In the genomic region with DNA sequence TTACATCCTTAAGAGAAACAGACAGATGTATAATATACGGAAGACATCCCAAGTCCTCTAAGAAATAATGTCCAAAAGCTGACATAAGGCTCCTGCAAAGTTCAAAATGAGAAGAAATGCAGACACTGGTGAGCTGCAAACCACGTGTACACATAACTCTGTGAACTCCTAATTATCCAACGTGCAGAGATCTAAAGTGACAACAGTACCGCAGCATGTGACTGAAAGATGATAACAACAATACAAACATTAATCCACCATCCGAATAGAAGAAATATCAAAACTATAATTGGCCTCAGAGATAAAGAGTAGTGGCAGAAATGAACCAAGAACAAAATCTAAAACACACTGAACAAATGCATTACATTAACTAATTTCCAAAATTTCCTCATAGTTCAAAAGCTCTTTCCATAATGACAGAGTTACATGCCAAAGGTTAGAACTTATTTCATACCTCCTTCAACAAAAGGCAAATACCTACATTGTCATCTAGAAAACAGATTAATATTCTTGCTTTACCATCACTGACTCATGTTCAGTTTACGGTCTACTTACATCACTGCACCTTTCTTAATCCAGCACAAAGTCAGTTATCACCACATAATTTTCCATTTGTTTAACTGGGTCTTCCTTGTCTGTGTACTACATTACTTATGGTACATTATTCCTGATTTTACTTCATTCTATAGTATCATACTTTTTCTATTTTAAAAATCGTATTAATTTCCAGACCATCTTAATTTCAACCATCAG, we compare ENCODE assay signal across 13 cellular contexts. TPM values are rescaled to one million over a fixed set of nuclear protein-coding genes. Genes with fewer than 3 reads are reported as not detected.
DNase-seq lines count a peak whose midpoint lies in the region; ATAC-seq and TF ChIP-seq lines count a peak whose summit lies in the region.
"Had no signal": no experiment of that assay in that cellular context is flagged by ENCODE, and none has a peak within 500 bp of the region (broad histone marks: within the 10 kb centered on the region; RNA-seq: fewer than 3 reads in every experiment).

No MANE protein-coding gene starts in this region.

- H3K79me2 ChIP-seq in KMS-11 (ENCODE audit: insufficient read depth, low read depth) (peaks cover 69% of the 10 kb centered on the region), neural progenitor cell (ENCODE audit: low read depth) (peaks cover 77% of the 10 kb centered on the region)

- H3K4me2 ChIP-seq in KMS-11 (peak overlapping the region; percentile 96), neural progenitor cell (peak overlapping the region; percentile 87)

- no peak for ATAC-seq in activated T-cell treated with anti-CD3 and anti-CD28 coated beads, Interleukin-2, amount 50 U/mL, for 72 hours (replicated peaks in 1 of 2)
- ATAC-seq in central memory CD8-positive, alpha-beta T cell (replicated peaks; ENCODE audit: extremely low read depth, poor library complexity, severe bottlenecking) = no peak
- no peak for ATAC-seq in stimulated activated effector memory CD8-positive, alpha-beta T cell treated with anti-CD3 and anti-CD28 coated beads, Interleukin-12 subunit alpha, Interleukin-12 subunit beta, amount 100 ng/mL, for 72 hours
- ATAC-seq in GM19351 (IDR thresholded peaks at IDR 0.05; ENCODE audit: unreplicated experiment) = no peak
- ATAC-seq: gastrocnemius medialis, left lobe of liver had no signal

- no peak overlapping the region for H2AFZ ChIP-seq in KMS-11 (ENCODE audit: low read depth)
- H2AFZ ChIP-seq in neural progenitor cell (replicated peaks) = no peak overlapping the region

- peaks cover 16% of the 10 kb centered on the region for H3F3A ChIP-seq in neural progenitor cell (ENCODE audit: low read depth)

- no peak for DNase-seq in activated T-cell treated with anti-CD3 and anti-CD28 coated beads, Interleukin-2, amount 50 U/mL, for 72 hours
- no peak for DNase-seq in activated T-cell treated with anti-CD3 and anti-CD28 coated beads, Interleukin-2, amount 50 U/mL, for 1 hour
- DNase-seq in central memory CD8-positive, alpha-beta T cell (ENCODE audit: low spot score in 2 of 2) = no peak
- DNase-seq in neural progenitor cell (ENCODE audit: low spot score) (no peak), NOMO-1 treated with DMSO at 0.1 percent for 48 hours (lab: John Stamatoyannopoulos, UW; ENCODE audit: unreplicated experiment) (no peak)
- DNase-seq in stimulated activated effector memory CD8-positive, alpha-beta T cell treated with anti-CD3 and anti-CD28 coated beads, Interleukin-12 subunit alpha, Interleukin-12 subunit beta, amount 100 ng/mL, for 72 hours (ENCODE audit: low spot score in 2 of 2) = no peak
- DNase-seq: activated CD4-positive, CD25-positive, alpha-beta regulatory T cell; gastrocnemius medialis; NCI-H1092; ovary had no signal

- H3K4me3 Mint-ChIP-seq in activated T-cell treated with anti-CD3 and anti-CD28 coated beads, Interleukin-2, amount 50 U/mL, for 72 hours = no peak overlapping the region
- peak overlapping the region; percentile 11 for H3K4me3 Mint-ChIP-seq in central memory CD8-positive, alpha-beta T cell
- no peak overlapping the region for H3K4me3 Mint-ChIP-seq in neural progenitor cell
- no peak overlapping the region for H3K4me3 Mint-ChIP-seq in stimulated activated effector memory CD8-positive, alpha-beta T cell treated with anti-CD3 and anti-CD28 coated beads, Interleukin-12 subunit alpha, Interleukin-12 subunit beta, amount 100 ng/mL, for 72 hours

- no peaks in the 10 kb centered on the region for H3K9me3 ChIP-seq in neural progenitor cell (ENCODE audit: low read depth)
- H3K9me3 ChIP-seq: gastrocnemius medialis, ovary had no signal

- no peak overlapping the region for H3K27ac ChIP-seq in KMS-11
- no peak overlapping the region for H3K27ac ChIP-seq in neural progenitor cell
- H3K27ac ChIP-seq: gastrocnemius medialis, ovary had no signal

- peaks cover 22% of the 10 kb centered on the region for H4K20me1 ChIP-seq in KMS-11 (ENCODE audit: insufficient read depth)
- peaks cover 64% of the 10 kb centered on the region for H4K20me1 ChIP-seq in neural progenitor cell (ENCODE audit: low read depth)

- no peaks in the 10 kb centered on the region for H3K9me3 Mint-ChIP-seq in activated T-cell treated with anti-CD3 and anti-CD28 coated beads, Interleukin-2, amount 50 U/mL, for 72 hours
- no peaks in the 10 kb centered on the region for H3K9me3 Mint-ChIP-seq in central memory CD8-positive, alpha-beta T cell
- no peaks in the 10 kb centered on the region for H3K9me3 Mint-ChIP-seq in neural progenitor cell
- H3K9me3 Mint-ChIP-seq in stimulated activated effector memory CD8-positive, alpha-beta T cell treated with anti-CD3 and anti-CD28 coated beads, Interleukin-12 subunit alpha, Interleukin-12 subunit beta, amount 100 ng/mL, for 72 hours = no peaks in the 10 kb centered on the region

- H3K9ac ChIP-seq in KMS-11 (no peak overlapping the region), neural progenitor cell (no peak overlapping the region)

- H3K27ac Mint-ChIP-seq in activated T-cell treated with anti-CD3 and anti-CD28 coated beads, Interleukin-2, amount 50 U/mL, for 72 hours = peak overlapping the region; percentile 64
- peak overlapping the region; percentile 3 for H3K27ac Mint-ChIP-seq in central memory CD8-positive, alpha-beta T cell (ENCODE audit: low read depth)
- no peak overlapping the region for H3K27ac Mint-ChIP-seq in neural progenitor cell
- H3K27ac Mint-ChIP-seq in stimulated activated effector memory CD8-positive, alpha-beta T cell treated with anti-CD3 and anti-CD28 coated beads, Interleukin-12 subunit alpha, Interleukin-12 subunit beta, amount 100 ng/mL, for 72 hours = no peak overlapping the region

- H3K4me1 ChIP-seq in KMS-11 (ENCODE audit: low read depth, poor library complexity, severe bottlenecking) = peaks cover 31% of the 10 kb centered on the region
- H3K4me1 ChIP-seq in neural progenitor cell = peaks cover 16% of the 10 kb centered on the region

- H3K36me3 ChIP-seq in KMS-11 (ENCODE audit: insufficient read depth) (no peaks in the 10 kb centered on the region), neural progenitor cell (no peaks in the 10 kb centered on the region)
- H3K36me3 ChIP-seq: gastrocnemius medialis, ovary had no signal

- H3K36me3 Mint-ChIP-seq in activated T-cell treated with anti-CD3 and anti-CD28 coated beads, Interleukin-2, amount 50 U/mL, for 72 hours (ENCODE audit: insufficient read depth in 2 of 2) = peaks cover 0 to 3% of the 10 kb centered on the region in 2 donors
- H3K36me3 Mint-ChIP-seq in central memory CD8-positive, alpha-beta T cell (ENCODE audit: insufficient read depth) = no peaks in the 10 kb centered on the region
- H3K36me3 Mint-ChIP-seq in neural progenitor cell = no peaks in the 10 kb centered on the region
- peaks cover 9% of the 10 kb centered on the region for H3K36me3 Mint-ChIP-seq in stimulated activated effector memory CD8-positive, alpha-beta T cell treated with anti-CD3 and anti-CD28 coated beads, Interleukin-12 subunit alpha, Interleukin-12 subunit beta, amount 100 ng/mL, for 72 hours

- TF ChIP-seq CTCF in KMS-11 (conservative IDR thresholded peaks at IDR 0.05; ENCODE audit: low read depth, low read length) (no peak), neural progenitor cell (IDR thresholded peaks at IDR 0.05) (no peak)

- H3K4me3 ChIP-seq in KMS-11 (IDR thresholded peaks at IDR 0.05; ENCODE audit: insufficient read depth, low read depth, low read length) (no peak overlapping the region), neural progenitor cell (peak overlapping the region; percentile 76)
- H3K4me3 ChIP-seq: ovary had no signal

- H3K27me3 Mint-ChIP-seq in activated T-cell treated with anti-CD3 and anti-CD28 coated beads, Interleukin-2, amount 50 U/mL, for 72 hours (ENCODE audit: low read depth) = no peaks in the 10 kb centered on the region
- no peaks in the 10 kb centered on the region for H3K27me3 Mint-ChIP-seq in central memory CD8-positive, alpha-beta T cell
- H3K27me3 Mint-ChIP-seq in neural progenitor cell (ENCODE audit: insufficient read depth, low read depth) = no peaks in the 10 kb centered on the region

- H3K4me1 Mint-ChIP-seq in activated T-cell treated with anti-CD3 and anti-CD28 coated beads, Interleukin-2, amount 50 U/mL, for 72 hours (ENCODE audit: low read depth) = peaks cover 29% of the 10 kb centered on the region
- peaks cover 39% of the 10 kb centered on the region for H3K4me1 Mint-ChIP-seq in central memory CD8-positive, alpha-beta T cell
- peaks cover 13% of the 10 kb centered on the region for H3K4me1 Mint-ChIP-seq in neural progenitor cell
- H3K4me1 Mint-ChIP-seq in stimulated activated effector memory CD8-positive, alpha-beta T cell treated with anti-CD3 and anti-CD28 coated beads, Interleukin-12 subunit alpha, Interleukin-12 subunit beta, amount 100 ng/mL, for 72 hours = peaks cover 42% of the 10 kb centered on the region

- H3K27me3 ChIP-seq in KMS-11 (ENCODE audit: insufficient read depth, low read depth) (no peaks in the 10 kb centered on the region), neural progenitor cell (no peaks in the 10 kb centered on the region)
- H3K27me3 ChIP-seq: gastrocnemius medialis, ovary had no signal

RNA-seq across cellular contexts. Expression of gene PDCD10, which starts 2.2 kb away (rescaled TPM):
- 10 to 100 TPM; 46.8 to 63.3 TPM for total RNA-seq in activated T-cell treated with anti-CD3 and anti-CD28 coated beads, Interleukin-2, amount 50 U/mL, for 72 hours
- total RNA-seq in neural progenitor cell (ENCODE audit: low replicate concordance) = 63.9 and 117 TPM in 2 replicates

RNA-seq across cellular contexts. Expression of gene SERPINI1, which starts 3.0 kb away (rescaled TPM):
- total RNA-seq in activated T-cell treated with anti-CD3 and anti-CD28 coated beads, Interleukin-2, amount 50 U/mL, for 72 hours = 1 to 10 TPM; 3.7 to 3.9 TPM
- total RNA-seq in neural progenitor cell (ENCODE audit: low replicate concordance) = 8.9 and 9.0 TPM in 2 replicates

Comparison
In these comparisons a context has a peak if more than half of its experiments do, and no peak if none do; other contexts are left out.
1. H3K27ac Mint-ChIP-seq: peak in activated T-cell treated with anti-CD3 and anti-CD28 coated beads, Interleukin-2, amount 50 U/mL, for 72 hours (single experiment) and central memory CD8-positive, alpha-beta T cell (single experiment); none in neural progenitor cell (single experiment) and stimulated activated effector memory CD8-positive, alpha-beta T cell treated with anti-CD3 and anti-CD28 coated beads, Interleukin-12 subunit alpha, Interleukin-12 subunit beta, amount 100 ng/mL, for 72 hours (single experiment).